In the genomic region with DNA sequence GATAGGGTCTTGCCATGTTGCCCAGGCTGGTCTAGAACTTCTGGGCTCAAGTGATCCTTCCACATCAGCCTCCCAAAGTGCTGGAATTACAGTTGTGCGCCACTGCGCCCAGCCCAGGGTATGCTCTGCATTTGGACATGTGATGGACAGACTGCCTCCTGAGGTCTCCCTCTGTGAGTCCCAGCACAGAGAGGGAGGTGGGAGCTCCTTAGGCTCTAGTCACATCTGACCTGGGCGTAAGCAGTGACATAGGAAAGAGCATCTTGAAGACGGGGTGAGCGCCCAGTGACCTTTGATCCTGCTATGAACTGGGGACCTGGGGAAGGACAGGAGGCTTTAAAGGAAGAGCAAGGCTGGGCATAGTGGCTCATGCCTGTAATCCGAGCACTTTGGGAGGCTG, we compare ENCODE assay signal across 2 cellular contexts.
A peak's percentile ranks its signal among the peaks of the same experiment; 100 is the strongest.
TF ChIP-seq lines count a peak whose summit lies in the region.

No MANE protein-coding gene starts in this region.

TF ChIP-seq in HEK293, 187 proteins besides CTCF, POLR2A, EP300 and RAD21:
- TF ChIP-seq, protein P1, sequence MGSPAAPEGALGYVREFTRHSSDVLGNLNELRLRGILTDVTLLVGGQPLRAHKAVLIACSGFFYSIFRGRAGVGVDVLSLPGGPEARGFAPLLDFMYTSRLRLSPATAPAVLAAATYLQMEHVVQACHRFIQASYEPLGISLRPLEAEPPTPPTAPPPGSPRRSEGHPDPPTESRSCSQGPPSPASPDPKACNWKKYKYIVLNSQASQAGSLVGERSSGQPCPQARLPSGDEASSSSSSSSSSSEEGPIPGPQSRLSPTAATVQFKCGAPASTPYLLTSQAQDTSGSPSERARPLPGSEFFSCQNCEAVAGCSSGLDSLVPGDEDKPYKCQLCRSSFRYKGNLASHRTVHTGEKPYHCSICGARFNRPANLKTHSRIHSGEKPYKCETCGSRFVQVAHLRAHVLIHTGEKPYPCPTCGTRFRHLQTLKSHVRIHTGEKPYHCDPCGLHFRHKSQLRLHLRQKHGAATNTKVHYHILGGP (tag by site-specific recombination; IDR thresholded peaks at IDR 0.05), result no peak
- no peak for TF ChIP-seq ZNF423 (tag by site-specific recombination; IDR thresholded peaks at IDR 0.05)
- TF ChIP-seq ZNF121 (tag by site-specific recombination; IDR thresholded peaks at IDR 0.05), result 0 out of 2 replicates have a peak, but pooled peaks have one; percentile 30
- TF ChIP-seq SP2 (tag by site-specific recombination; IDR thresholded peaks at IDR 0.05), result no peak
- TF ChIP-seq YY1 (tag by site-specific recombination; IDR thresholded peaks at IDR 0.05), result no peak
- no peak for TF ChIP-seq ZNF585B (tag by site-specific recombination; IDR thresholded peaks at IDR 0.05)
- TF ChIP-seq ZNF16 (tag by site-specific recombination; IDR thresholded peaks at IDR 0.05; ENCODE audit: low read depth), result no peak
TF ChIP-seq in HEK293: peak in this region for 1.

TF ChIP-seq in HepG2, 621 proteins besides CTCF, POLR2A, EP300 and RAD21:
- TF ChIP-seq SP4 (CRISPR knock-in tag; IDR thresholded peaks at IDR 0.05) (0 out of 2 replicates have a peak, but pooled peaks have one; percentile 28), ZNF121 (CRISPR knock-in tag; IDR thresholded peaks at IDR 0.05) (peak; percentile 40; the same call in 1 of the 2 replicates), SIN3A (IDR thresholded peaks at IDR 0.05; ENCODE audit: borderline replicate concordance, low read depth, low read length) (no peak)
